ENCODE assay signal across 1 cellular context in the genomic region with DNA sequence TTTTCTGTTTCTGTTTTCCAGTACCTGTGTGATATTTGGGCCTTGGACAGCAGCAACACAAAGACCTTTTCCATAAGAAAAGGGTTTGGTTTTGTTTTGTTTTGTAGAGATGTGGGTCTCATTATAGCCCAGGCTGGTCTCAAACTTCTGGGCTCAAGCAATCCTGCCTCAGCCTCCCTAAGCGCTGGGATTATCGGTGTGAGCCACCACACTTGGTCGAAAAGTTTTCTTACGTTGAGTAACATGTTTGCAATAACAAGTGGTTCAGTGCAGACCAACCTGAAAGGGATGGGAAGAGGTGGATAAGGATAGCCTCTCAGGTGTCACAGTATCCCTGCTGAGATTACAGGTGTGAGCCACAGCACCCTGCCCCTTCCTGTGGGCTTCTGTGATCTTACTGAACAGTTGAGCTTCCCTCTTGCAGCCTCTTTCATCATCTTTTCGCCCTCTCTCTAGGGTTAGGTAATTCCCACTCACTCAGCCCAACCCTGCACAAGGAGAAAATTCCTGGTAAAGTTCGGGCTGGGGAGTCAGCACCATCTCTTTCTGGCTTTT.
TF ChIP-seq lines count a peak whose summit lies in the region.

No MANE protein-coding gene starts in this region.

TF ChIP-seq in HEK293, 187 proteins besides CTCF, POLR2A, EP300 and RAD21 (continued from another document and continues in another):
- TF ChIP-seq SALL2 (tag by site-specific recombination; IDR thresholded peaks at IDR 0.05; ENCODE audit: borderline replicate concordance) (no peak), ZNF585B (tag by site-specific recombination; IDR thresholded peaks at IDR 0.05) (no peak), ZNF785 (tag by site-specific recombination; IDR thresholded peaks at IDR 0.05) (no peak), ZBTB48 (tag by site-specific recombination; IDR thresholded peaks at IDR 0.05) (no peak), GFI1B (tag by site-specific recombination; IDR thresholded peaks at IDR 0.05) (no peak), BCL11B (tag by site-specific recombination; IDR thresholded peaks at IDR 0.05; ENCODE audit: low read depth) (no peak), ZNF555 (tag by site-specific recombination; conservative IDR thresholded peaks at IDR 0.05) (no peak), ZNF830 (tag by site-specific recombination; IDR thresholded peaks at IDR 0.05; ENCODE audit: low read depth) (no peak), ZNF404 (tag by site-specific recombination; IDR thresholded peaks at IDR 0.05) (no peak), TCF7L2 (IDR thresholded peaks at IDR 0.05; ENCODE audit: borderline replicate concordance, low read depth, low read length) (no peak), ZNF146 (tag by site-specific recombination; IDR thresholded peaks at IDR 0.05) (no peak), PRDM4 (tag by site-specific recombination; IDR thresholded peaks at IDR 0.05) (no peak), ZNF701 (tag by site-specific recombination; IDR thresholded peaks at IDR 0.05) (no peak), ZNF202 (tag by site-specific recombination; IDR thresholded peaks at IDR 0.05; ENCODE audit: borderline replicate concordance) (no peak), ZNF747 (tag by site-specific recombination; IDR thresholded peaks at IDR 0.05) (no peak), PBX3 (CRISPR knock-in tag; IDR thresholded peaks at IDR 0.05) (no peak), ZNF138 (tag by site-specific recombination; IDR thresholded peaks at IDR 0.05; ENCODE audit: borderline replicate concordance) (no peak), ZNF24 (tag by site-specific recombination; IDR thresholded peaks at IDR 0.05) (no peak), ZNF558 (tag by site-specific recombination; IDR thresholded peaks at IDR 0.05) (no peak), ZNF621 (tag by site-specific recombination; IDR thresholded peaks at IDR 0.05) (no peak), RBAK (tag by site-specific recombination; IDR thresholded peaks at IDR 0.05) (no peak), ZNF398 (tag by site-specific recombination; IDR thresholded peaks at IDR 0.05) (0 out of 2 replicates have a peak, but pooled peaks have one; percentile 22), ZBTB17 (tag by site-specific recombination; IDR thresholded peaks at IDR 0.05) (peak; percentile 73), ZBTB7A (tag by site-specific recombination; IDR thresholded peaks at IDR 0.05; ENCODE audit: low read depth) (no peak), ZFP69B (tag by site-specific recombination; IDR thresholded peaks at IDR 0.05) (no peak), ZSCAN16 (tag by site-specific recombination; IDR thresholded peaks at IDR 0.05) (no peak), ZNF426 (tag by site-specific recombination; IDR thresholded peaks at IDR 0.05) (no peak), ZNF791 (tag by site-specific recombination; IDR thresholded peaks at IDR 0.05) (no peak), ZBTB20 (tag by site-specific recombination; IDR thresholded peaks at IDR 0.05) (peak; percentile 26; the same call in 1 of the 2 replicates), ZNF175 (tag by site-specific recombination; IDR thresholded peaks at IDR 0.05) (no peak), ZBTB1 (tag by site-specific recombination; IDR thresholded peaks at IDR 0.05) (no peak), ZNF510 (tag by site-specific recombination; IDR thresholded peaks at IDR 0.05; ENCODE audit: insufficient replicate concordance) (no peak), ZEB2 (tag by site-specific recombination; IDR thresholded peaks at IDR 0.05) (peak; percentile 81), ZNF140 (tag by site-specific recombination; IDR thresholded peaks at IDR 0.05) (no peak), IKZF3 (tag by site-specific recombination; IDR thresholded peaks at IDR 0.05) (peak; percentile 81), SP7 (tag by site-specific recombination; IDR thresholded peaks at IDR 0.05) (no peak), HOXD13 (CRISPR knock-in tag; IDR thresholded peaks at IDR 0.05; ENCODE audit: borderline replicate concordance) (peak; percentile 67; the same call in 1 of the 2 replicates), ZNF677 (tag by site-specific recombination; IDR thresholded peaks at IDR 0.05) (no peak), ZNF658 (tag by site-specific recombination; IDR thresholded peaks at IDR 0.05) (no peak), ZFHX2 (tag by site-specific recombination; conservative IDR thresholded peaks at IDR 0.05) (no peak), ZNF670 (tag by site-specific recombination; IDR thresholded peaks at IDR 0.05; ENCODE audit: low read depth) (no peak), OSR2 (tag by site-specific recombination; IDR thresholded peaks at IDR 0.05) (peak; percentile 20; the same call in 1 of the 2 replicates), PATZ1 (tag by site-specific recombination; IDR thresholded peaks at IDR 0.05) (peak; percentile 57; the same call in 1 of the 2 replicates)
- TF ChIP-seq, protein P1, sequence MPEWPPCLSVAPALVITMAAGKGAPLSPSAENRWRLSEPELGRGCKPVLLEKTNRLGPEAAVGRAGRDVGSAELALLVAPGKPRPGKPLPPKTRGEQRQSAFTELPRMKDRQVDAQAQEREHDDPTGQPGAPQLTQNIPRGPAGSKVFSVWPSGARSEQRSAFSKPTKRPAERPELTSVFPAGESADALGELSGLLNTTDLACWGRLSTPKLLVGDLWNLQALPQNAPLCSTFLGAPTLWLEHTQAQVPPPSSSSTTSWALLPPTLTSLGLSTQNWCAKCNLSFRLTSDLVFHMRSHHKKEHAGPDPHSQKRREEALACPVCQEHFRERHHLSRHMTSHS (tag by site-specific recombination; IDR thresholded peaks at IDR 0.05), result no peak
- TF ChIP-seq, protein P2, sequence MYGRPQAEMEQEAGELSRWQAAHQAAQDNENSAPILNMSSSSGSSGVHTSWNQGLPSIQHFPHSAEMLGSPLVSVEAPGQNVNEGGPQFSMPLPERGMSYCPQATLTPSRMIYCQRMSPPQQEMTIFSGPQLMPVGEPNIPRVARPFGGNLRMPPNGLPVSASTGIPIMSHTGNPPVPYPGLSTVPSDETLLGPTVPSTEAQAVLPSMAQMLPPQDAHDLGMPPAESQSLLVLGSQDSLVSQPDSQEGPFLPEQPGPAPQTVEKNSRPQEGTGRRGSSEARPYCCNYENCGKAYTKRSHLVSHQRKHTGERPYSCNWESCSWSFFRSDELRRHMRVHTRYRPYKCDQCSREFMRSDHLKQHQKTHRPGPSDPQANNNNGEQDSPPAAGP (tag by site-specific recombination; IDR thresholded peaks at IDR 0.05), result no peak
- TF ChIP-seq, protein P3, sequence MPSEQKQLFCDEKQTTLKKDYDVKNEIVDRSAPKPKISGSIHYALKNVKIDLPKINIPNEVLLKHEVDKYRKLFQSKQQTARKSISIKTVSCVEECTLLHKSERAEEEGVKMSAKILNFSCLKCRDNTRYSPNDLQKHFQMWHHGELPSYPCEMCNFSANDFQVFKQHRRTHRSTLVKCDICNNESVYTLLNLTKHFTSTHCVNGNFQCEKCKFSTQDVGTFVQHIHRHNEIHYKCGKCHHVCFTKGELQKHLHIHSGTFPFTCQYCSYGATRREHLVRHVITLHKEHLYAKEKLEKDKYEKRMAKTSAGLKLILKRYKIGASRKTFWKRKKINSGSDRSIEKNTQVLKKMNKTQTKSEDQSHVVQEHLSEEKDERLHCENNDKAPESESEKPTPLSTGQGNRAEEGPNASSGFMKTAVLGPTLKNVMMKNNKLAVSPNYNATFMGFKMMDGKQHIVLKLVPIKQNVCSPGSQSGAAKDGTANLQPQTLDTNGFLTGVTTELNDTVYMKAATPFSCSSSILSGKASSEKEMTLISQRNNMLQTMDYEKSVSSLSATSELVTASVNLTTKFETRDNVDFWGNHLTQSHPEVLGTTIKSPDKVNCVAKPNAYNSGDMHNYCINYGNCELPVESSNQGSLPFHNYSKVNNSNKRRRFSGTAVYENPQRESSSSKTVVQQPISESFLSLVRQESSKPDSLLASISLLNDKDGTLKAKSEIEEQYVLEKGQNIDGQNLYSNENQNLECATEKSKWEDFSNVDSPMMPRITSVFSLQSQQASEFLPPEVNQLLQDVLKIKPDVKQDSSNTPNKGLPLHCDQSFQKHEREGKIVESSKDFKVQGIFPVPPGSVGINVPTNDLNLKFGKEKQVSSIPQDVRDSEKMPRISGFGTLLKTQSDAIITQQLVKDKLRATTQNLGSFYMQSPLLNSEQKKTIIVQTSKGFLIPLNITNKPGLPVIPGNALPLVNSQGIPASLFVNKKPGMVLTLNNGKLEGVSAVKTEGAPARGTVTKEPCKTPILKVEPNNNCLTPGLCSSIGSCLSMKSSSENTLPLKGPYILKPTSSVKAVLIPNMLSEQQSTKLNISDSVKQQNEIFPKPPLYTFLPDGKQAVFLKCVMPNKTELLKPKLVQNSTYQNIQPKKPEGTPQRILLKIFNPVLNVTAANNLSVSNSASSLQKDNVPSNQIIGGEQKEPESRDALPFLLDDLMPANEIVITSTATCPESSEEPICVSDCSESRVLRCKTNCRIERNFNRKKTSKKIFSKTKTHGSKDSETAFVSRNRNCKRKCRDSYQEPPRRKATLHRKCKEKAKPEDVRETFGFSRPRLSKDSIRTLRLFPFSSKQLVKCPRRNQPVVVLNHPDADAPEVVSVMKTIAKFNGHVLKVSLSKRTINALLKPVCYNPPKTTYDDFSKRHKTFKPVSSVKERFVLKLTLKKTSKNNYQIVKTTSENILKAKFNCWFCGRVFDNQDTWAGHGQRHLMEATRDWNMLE (tag by site-specific recombination; conservative IDR thresholded peaks at IDR 0.05; ENCODE audit: low read depth), result no peak
- TF ChIP-seq, protein P4, sequence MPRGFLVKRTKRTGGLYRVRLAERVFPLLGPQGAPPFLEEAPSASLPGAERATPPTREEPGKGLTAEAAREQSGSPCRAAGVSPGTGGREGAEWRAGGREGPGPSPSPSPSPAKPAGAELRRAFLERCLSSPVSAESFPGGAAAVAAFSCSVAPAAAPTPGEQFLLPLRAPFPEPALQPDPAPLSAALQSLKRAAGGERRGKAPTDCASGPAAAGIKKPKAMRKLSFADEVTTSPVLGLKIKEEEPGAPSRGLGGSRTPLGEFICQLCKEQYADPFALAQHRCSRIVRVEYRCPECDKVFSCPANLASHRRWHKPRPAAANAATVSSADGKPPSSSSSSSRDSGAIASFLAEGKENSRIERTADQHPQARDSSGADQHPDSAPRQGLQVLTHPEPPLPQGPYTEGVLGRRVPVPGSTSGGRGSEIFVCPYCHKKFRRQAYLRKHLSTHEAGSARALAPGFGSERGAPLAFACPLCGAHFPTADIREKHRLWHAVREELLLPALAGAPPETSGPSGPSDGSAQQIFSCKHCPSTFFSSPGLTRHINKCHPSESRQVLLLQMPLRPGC (tag by site-specific recombination; IDR thresholded peaks at IDR 0.05), result no peak
